Comparison of ENCODE assay signal across 16 cellular contexts in genomic region chr2:94839224-94839623, GRCh38. TPM values are rescaled to one million over a fixed set of nuclear protein-coding genes. Genes with fewer than 3 reads are reported as not detected.
"Had no signal": no experiment of that assay in that cellular context is flagged by ENCODE, and none has a peak within 500 bp of the region (broad histone marks: within the 10 kb centered on the region; RNA-seq: fewer than 3 reads in every experiment).

No MANE protein-coding gene starts in this region.

RNA-seq across cellular contexts. Expression of gene TEKT4, which starts 32.0 kb away (rescaled TPM):
- total RNA-seq: hepatocyte, kidney epithelial cell, left colon, left ventricle myocardium inferior, left ventricle myocardium superior, liver, lower leg skin, lung microvascular endothelial cell, mesothelial cell of epicardium, mononuclear cell, mucosa of descending colon, myocyte had no signal
- polyA plus RNA-seq: hepatocyte; immature natural killer cell; keratinocyte; liver; mammary epithelial cell; naive thymus-derived CD4-positive, alpha-beta T cell had no signal
